In the genomic region with DNA sequence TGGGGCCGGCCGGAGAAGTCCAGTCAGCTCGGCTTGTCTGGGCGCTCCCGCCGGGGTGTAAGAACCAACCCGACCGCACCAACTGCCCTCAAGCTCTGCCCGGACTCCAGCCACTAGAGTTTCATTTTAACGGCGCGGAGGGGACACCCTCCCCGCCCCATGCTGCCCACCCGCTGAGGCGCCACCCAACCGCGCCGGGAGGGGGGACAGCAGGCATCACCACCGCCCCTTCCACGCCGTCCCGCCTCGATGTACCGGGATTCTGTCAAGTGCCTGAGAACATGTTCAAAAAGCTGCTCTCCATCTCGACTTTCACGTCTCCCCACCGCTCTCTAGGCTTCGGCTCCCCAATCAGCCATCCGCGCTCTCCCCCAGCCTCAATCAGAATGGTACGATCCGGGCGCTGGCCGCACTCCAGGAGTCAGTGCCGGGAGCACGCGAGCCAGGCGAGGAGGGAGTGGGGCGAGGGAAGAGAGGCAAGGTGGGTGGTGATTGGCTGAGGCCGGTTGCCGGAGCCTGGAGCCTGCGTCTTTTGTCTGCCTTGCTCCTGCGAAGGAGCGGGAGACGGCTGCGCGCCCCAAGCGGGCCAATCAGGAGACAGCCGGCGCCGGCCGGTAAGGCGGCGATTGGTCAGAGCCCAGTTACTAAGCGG, we compare ENCODE assay signal across 1 cellular context.
TF ChIP-seq lines count a peak whose summit lies in the region.

A gene (minus strand): TSS at position 101 of the 652 bp plus-strand sequence. CDS start 677 bp downstream, outside the sequence.

TF ChIP-seq in H1, 55 proteins besides CTCF, POLR2A, EP300 and RAD21:
- TF ChIP-seq SIX5 (IDR thresholded peaks at IDR 0.05; ENCODE audit: low read depth, low read length) (peak; percentile 52), ZNF274 (IDR thresholded peaks at IDR 0.05; ENCODE audit: borderline replicate concordance, extremely low read depth, low read length) (no peak), GABPA (IDR thresholded peaks at IDR 0.05; ENCODE audit: borderline replicate concordance, insufficient read depth, low read length) (no peak; the same call in 1 of the 2 replicates), CBX5 (IDR thresholded peaks at IDR 0.05; ENCODE audit: low read depth, low read length) (no peak), ASH2L (IDR thresholded peaks at IDR 0.05; ENCODE audit: low read length) (peak; percentile 65), RNF2 (IDR thresholded peaks at IDR 0.05; ENCODE audit: borderline replicate concordance, low read depth, low read length, missing control alignments, poor library complexity, severe bottlenecking) (no peak), BACH1 (IDR thresholded peaks at IDR 0.05; ENCODE audit: low read length) (peak; percentile 29; the same call in 1 of the 2 replicates), TAF1 (IDR thresholded peaks at IDR 0.05; ENCODE audit: low read depth, low read length) (peak; percentile 98), NRF1 (IDR thresholded peaks at IDR 0.05; ENCODE audit: low read depth, low read length) (no peak), BCL11A (IDR thresholded peaks at IDR 0.05; ENCODE audit: low read depth in 2 of 2, low read length in 2 of 2) (no peak), CHD2 (IDR thresholded peaks at IDR 0.05; ENCODE audit: low read length) (peak; percentile 61), TEAD4 (IDR thresholded peaks at IDR 0.05; ENCODE audit: low read depth, low read length) (no peak), CBX8 (IDR thresholded peaks at IDR 0.05; ENCODE audit: borderline replicate concordance, low read depth, low read length) (no peak), SAP30 (IDR thresholded peaks at IDR 0.05; ENCODE audit: insufficient read depth, insufficient replicate concordance, low read length) (no peak), CTBP2 (IDR thresholded peaks at IDR 0.05; ENCODE audit: borderline replicate concordance, insufficient read depth, insufficient read length, low read length) (peak; percentile 20), JUN (IDR thresholded peaks at IDR 0.05; ENCODE audit: low read depth, low read length) (no peak), HDAC6 (IDR thresholded peaks at IDR 0.05; ENCODE audit: low read depth, low read length) (no peak), RXRA (IDR thresholded peaks at IDR 0.05; ENCODE audit: insufficient read depth, low read depth, low read length) (no peak), POLR2AphosphoS5 (IDR thresholded peaks at IDR 0.05; ENCODE audit: low read depth, low read length) (peak; percentile 45), CHD1 (IDR thresholded peaks at IDR 0.05; ENCODE audit: low read depth, low read length) (peak; percentile 95), CEBPB (IDR thresholded peaks at IDR 0.05; ENCODE audit: low read depth, low read length) (no peak), KDM5A (IDR thresholded peaks at IDR 0.05; ENCODE audit: low read length) (no peak), JUND (IDR thresholded peaks at IDR 0.05; ENCODE audit: low read length) (peak; percentile 97), SP4 (IDR thresholded peaks at IDR 0.05; ENCODE audit: low read length) (peak; percentile 64; the same call in 1 of the 2 replicates), RBBP5 (IDR thresholded peaks at IDR 0.05; ENCODE audit: borderline replicate concordance, low read depth, low read length) (peak; percentile 71; the same call in 1 of the 2 replicates), SP1 (IDR thresholded peaks at IDR 0.05; ENCODE audit: low read depth, low read length) (peak; percentile 75; the same call in 1 of the 2 replicates), MAFK (IDR thresholded peaks at IDR 0.05; ENCODE audit: low read depth, low read length) (no peak), SIN3A (conservative IDR thresholded peaks at IDR 0.05 in 1 of 2, IDR thresholded peaks at IDR 0.05 in 1 of 2; ENCODE audit: low read depth in 1 of 2, low read length in 2 of 2) (no peak), SRF (IDR thresholded peaks at IDR 0.05; ENCODE audit: low read depth, low read length) (no peak), POU5F1 (IDR thresholded peaks at IDR 0.05; ENCODE audit: low read depth, low read length) (no peak), EGR1 (IDR thresholded peaks at IDR 0.05; ENCODE audit: borderline replicate concordance, low read depth, low read length) (peak; percentile 69; the same call in 1 of the 2 replicates), SUZ12 (IDR thresholded peaks at IDR 0.05; ENCODE audit: low read length) (no peak), FOSL1 (IDR thresholded peaks at IDR 0.05; ENCODE audit: insufficient read depth, low read depth, low read length) (no peak), KDM1A (IDR thresholded peaks at IDR 0.05; ENCODE audit: borderline replicate concordance, low read length) (no peak), TAF7 (optimal IDR thresholded peaks at IDR 0.05; ENCODE audit: borderline replicate concordance, low read depth, low read length) (peak; percentile 92), HDAC2 (IDR thresholded peaks at IDR 0.05; ENCODE audit: borderline replicate concordance in 1 of 2, low read depth in 2 of 2, low read length in 2 of 2) (peak; percentile 18 to 86; a peak in 2 of 4 replicates), CREB1 (IDR thresholded peaks at IDR 0.05) (peak; percentile 57; the same call in 1 of the 2 replicates), EZH2 (IDR thresholded peaks at IDR 0.05; ENCODE audit: low read depth, low read length, severe bottlenecking) (no peak), YY1 (IDR thresholded peaks at IDR 0.05; ENCODE audit: low read depth, low read length) (no peak), BRCA1 (IDR thresholded peaks at IDR 0.05; ENCODE audit: low read depth, low read length) (0 out of 2 replicates have a peak, but pooled peaks have one; percentile 46), GTF2F1 (IDR thresholded peaks at IDR 0.05; ENCODE audit: borderline replicate concordance, low read depth, low read length) (no peak), RFX5 (IDR thresholded peaks at IDR 0.05; ENCODE audit: borderline replicate concordance, low read depth, low read length) (peak; percentile 86), NANOG (IDR thresholded peaks at IDR 0.05; ENCODE audit: insufficient read depth, low read depth, low read length, poor library complexity, severe bottlenecking) (no peak), KDM4A (IDR thresholded peaks at IDR 0.05; ENCODE audit: low read depth, low read length, severe bottlenecking) (no peak), PHF8 (conservative IDR thresholded peaks at IDR 0.05; ENCODE audit: low read depth, low read length) (no peak), SP2 (IDR thresholded peaks at IDR 0.05; ENCODE audit: low read length) (no peak), TCF12 (IDR thresholded peaks at IDR 0.05; ENCODE audit: low read depth, low read length) (no peak), TBP (IDR thresholded peaks at IDR 0.05; ENCODE audit: low read depth, low read length) (peak; percentile 96), SIRT6 (IDR thresholded peaks at IDR 0.05; ENCODE audit: low read length) (no peak)
- TF ChIP-seq, protein P1, sequence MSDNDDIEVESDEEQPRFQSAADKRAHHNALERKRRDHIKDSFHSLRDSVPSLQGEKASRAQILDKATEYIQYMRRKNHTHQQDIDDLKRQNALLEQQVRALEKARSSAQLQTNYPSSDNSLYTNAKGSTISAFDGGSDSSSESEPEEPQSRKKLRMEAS (IDR thresholded peaks at IDR 0.05) = peak; percentile 99
- TF ChIP-seq, protein P2, sequence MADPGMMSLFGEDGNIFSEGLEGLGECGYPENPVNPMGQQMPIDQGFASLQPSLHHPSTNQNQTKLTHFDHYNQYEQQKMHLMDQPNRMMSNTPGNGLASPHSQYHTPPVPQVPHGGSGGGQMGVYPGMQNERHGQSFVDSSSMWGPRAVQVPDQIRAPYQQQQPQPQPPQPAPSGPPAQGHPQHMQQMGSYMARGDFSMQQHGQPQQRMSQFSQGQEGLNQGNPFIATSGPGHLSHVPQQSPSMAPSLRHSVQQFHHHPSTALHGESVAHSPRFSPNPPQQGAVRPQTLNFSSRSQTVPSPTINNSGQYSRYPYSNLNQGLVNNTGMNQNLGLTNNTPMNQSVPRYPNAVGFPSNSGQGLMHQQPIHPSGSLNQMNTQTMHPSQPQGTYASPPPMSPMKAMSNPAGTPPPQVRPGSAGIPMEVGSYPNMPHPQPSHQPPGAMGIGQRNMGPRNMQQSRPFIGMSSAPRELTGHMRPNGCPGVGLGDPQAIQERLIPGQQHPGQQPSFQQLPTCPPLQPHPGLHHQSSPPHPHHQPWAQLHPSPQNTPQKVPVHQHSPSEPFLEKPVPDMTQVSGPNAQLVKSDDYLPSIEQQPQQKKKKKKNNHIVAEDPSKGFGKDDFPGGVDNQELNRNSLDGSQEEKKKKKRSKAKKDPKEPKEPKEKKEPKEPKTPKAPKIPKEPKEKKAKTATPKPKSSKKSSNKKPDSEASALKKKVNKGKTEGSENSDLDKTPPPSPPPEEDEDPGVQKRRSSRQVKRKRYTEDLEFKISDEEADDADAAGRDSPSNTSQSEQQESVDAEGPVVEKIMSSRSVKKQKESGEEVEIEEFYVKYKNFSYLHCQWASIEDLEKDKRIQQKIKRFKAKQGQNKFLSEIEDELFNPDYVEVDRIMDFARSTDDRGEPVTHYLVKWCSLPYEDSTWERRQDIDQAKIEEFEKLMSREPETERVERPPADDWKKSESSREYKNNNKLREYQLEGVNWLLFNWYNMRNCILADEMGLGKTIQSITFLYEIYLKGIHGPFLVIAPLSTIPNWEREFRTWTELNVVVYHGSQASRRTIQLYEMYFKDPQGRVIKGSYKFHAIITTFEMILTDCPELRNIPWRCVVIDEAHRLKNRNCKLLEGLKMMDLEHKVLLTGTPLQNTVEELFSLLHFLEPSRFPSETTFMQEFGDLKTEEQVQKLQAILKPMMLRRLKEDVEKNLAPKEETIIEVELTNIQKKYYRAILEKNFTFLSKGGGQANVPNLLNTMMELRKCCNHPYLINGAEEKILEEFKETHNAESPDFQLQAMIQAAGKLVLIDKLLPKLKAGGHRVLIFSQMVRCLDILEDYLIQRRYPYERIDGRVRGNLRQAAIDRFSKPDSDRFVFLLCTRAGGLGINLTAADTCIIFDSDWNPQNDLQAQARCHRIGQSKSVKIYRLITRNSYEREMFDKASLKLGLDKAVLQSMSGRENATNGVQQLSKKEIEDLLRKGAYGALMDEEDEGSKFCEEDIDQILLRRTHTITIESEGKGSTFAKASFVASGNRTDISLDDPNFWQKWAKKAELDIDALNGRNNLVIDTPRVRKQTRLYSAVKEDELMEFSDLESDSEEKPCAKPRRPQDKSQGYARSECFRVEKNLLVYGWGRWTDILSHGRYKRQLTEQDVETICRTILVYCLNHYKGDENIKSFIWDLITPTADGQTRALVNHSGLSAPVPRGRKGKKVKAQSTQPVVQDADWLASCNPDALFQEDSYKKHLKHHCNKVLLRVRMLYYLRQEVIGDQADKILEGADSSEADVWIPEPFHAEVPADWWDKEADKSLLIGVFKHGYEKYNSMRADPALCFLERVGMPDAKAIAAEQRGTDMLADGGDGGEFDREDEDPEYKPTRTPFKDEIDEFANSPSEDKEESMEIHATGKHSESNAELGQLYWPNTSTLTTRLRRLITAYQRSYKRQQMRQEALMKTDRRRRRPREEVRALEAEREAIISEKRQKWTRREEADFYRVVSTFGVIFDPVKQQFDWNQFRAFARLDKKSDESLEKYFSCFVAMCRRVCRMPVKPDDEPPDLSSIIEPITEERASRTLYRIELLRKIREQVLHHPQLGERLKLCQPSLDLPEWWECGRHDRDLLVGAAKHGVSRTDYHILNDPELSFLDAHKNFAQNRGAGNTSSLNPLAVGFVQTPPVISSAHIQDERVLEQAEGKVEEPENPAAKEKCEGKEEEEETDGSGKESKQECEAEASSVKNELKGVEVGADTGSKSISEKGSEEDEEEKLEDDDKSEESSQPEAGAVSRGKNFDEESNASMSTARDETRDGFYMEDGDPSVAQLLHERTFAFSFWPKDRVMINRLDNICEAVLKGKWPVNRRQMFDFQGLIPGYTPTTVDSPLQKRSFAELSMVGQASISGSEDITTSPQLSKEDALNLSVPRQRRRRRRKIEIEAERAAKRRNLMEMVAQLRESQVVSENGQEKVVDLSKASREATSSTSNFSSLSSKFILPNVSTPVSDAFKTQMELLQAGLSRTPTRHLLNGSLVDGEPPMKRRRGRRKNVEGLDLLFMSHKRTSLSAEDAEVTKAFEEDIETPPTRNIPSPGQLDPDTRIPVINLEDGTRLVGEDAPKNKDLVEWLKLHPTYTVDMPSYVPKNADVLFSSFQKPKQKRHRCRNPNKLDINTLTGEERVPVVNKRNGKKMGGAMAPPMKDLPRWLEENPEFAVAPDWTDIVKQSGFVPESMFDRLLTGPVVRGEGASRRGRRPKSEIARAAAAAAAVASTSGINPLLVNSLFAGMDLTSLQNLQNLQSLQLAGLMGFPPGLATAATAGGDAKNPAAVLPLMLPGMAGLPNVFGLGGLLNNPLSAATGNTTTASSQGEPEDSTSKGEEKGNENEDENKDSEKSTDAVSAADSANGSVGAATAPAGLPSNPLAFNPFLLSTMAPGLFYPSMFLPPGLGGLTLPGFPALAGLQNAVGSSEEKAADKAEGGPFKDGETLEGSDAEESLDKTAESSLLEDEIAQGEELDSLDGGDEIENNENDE (IDR thresholded peaks at IDR 0.05; ENCODE audit: insufficient replicate concordance, low read length) = no peak
- TF ChIP-seq, protein P3, sequence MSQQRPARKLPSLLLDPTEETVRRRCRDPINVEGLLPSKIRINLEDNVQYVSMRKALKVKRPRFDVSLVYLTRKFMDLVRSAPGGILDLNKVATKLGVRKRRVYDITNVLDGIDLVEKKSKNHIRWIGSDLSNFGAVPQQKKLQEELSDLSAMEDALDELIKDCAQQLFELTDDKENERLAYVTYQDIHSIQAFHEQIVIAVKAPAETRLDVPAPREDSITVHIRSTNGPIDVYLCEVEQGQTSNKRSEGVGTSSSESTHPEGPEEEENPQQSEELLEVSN (IDR thresholded peaks at IDR 0.05) = peak; percentile 99
- TF ChIP-seq, protein P4, sequence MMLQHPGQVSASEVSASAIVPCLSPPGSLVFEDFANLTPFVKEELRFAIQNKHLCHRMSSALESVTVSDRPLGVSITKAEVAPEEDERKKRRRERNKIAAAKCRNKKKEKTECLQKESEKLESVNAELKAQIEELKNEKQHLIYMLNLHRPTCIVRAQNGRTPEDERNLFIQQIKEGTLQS (IDR thresholded peaks at IDR 0.05; ENCODE audit: insufficient read depth, low read depth, low read length) = no peak
- TF ChIP-seq, protein P5, sequence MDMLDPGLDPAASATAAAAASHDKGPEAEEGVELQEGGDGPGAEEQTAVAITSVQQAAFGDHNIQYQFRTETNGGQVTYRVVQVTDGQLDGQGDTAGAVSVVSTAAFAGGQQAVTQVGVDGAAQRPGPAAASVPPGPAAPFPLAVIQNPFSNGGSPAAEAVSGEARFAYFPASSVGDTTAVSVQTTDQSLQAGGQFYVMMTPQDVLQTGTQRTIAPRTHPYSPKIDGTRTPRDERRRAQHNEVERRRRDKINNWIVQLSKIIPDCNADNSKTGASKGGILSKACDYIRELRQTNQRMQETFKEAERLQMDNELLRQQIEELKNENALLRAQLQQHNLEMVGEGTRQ (IDR thresholded peaks at IDR 0.05; ENCODE audit: low read length) = no peak
- TF ChIP-seq, protein P6, sequence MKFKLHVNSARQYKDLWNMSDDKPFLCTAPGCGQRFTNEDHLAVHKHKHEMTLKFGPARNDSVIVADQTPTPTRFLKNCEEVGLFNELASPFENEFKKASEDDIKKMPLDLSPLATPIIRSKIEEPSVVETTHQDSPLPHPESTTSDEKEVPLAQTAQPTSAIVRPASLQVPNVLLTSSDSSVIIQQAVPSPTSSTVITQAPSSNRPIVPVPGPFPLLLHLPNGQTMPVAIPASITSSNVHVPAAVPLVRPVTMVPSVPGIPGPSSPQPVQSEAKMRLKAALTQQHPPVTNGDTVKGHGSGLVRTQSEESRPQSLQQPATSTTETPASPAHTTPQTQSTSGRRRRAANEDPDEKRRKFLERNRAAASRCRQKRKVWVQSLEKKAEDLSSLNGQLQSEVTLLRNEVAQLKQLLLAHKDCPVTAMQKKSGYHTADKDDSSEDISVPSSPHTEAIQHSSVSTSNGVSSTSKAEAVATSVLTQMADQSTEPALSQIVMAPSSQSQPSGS (IDR thresholded peaks at IDR 0.05; ENCODE audit: low read length) = 0 out of 2 replicates have a peak, but pooled peaks have one; percentile 28
TF ChIP-seq in H1: peak in this region for 22.
